ENCODE assay signal across 8 cellular contexts in genomic region chr18:13629841-13630747, GRCh38.
DNase-seq lines count a peak whose midpoint lies in the region; ATAC-seq, FAIRE-seq and TF ChIP-seq lines count a peak whose summit lies in the region.

No MANE protein-coding gene starts in this region.

- H3K27me3 ChIP-seq in WERI-Rb-1 (ENCODE audit: insufficient read depth, low read depth, severe bottlenecking), result no peaks in the 10 kb centered on the region
- no peaks in the 10 kb centered on the region for H3K27me3 ChIP-seq in H1 (replicated peaks in 1 of 4; ENCODE audit: control insufficient read depth in 3 of 4, extremely low read depth in 1 of 4, insufficient read depth in 3 of 4, low read length in 3 of 4)

- no peak overlapping the region for H3K14ac ChIP-seq in H1 (ENCODE audit: insufficient read length)

- 0 out of 2 replicates have a peak overlapping the region, but pooled peaks have one; percentile 15 for H3K18ac ChIP-seq in H1 (ENCODE audit: extremely low read depth, low read length)

- H2BK5ac ChIP-seq in H1 (ENCODE audit: low read depth, low read length), result no peak overlapping the region

- no peak overlapping the region for H3K23ac ChIP-seq in H1 (ENCODE audit: insufficient read length)

- H2BK12ac ChIP-seq in H1 (ENCODE audit: low read depth, low read length), result no peak overlapping the region

- H3K4ac ChIP-seq in H1 (replicated peaks; ENCODE audit: insufficient read length, low read depth, low read length), result no peak overlapping the region

- H3K4me3 ChIP-seq in WERI-Rb-1 (ENCODE audit: low read depth, low read length) (no peak overlapping the region), H1 (ENCODE audit: extremely low read depth in 1 of 4, insufficient read depth in 2 of 4, low read depth in 3 of 4, low read length in 4 of 4) (no peak overlapping the region)

- H2BK15ac ChIP-seq in H1 (ENCODE audit: low read length), result no peak overlapping the region

- no peak overlapping the region for H3K56ac ChIP-seq in H1 (replicated peaks; ENCODE audit: insufficient read length, low read depth, low read length)

- H3K79me1 ChIP-seq in H1 (ENCODE audit: low read depth, low read length), result no peaks in the 10 kb centered on the region

- H4K8ac ChIP-seq in H1 (ENCODE audit: extremely low read depth, insufficient read depth, low read length), result no peak overlapping the region

- H3K4me2 ChIP-seq in H1 (ENCODE audit: insufficient read depth in 1 of 2, low read depth in 2 of 2, low read length in 2 of 2), result peak overlapping the region in 1 of 2 experiments; percentile 17; a peak in 2 of 4 replicates

- ATAC-seq in HG02642 (IDR thresholded peaks at IDR 0.05; ENCODE audit: poor library complexity, unreplicated experiment), result peak; percentile 73

- no peaks in the 10 kb centered on the region for H3K23me2 ChIP-seq in H1 (ENCODE audit: low read depth, low read length)

- no peaks in the 10 kb centered on the region for H3K36me3 ChIP-seq in WERI-Rb-1
- H3K36me3 ChIP-seq in H1 (ENCODE audit: control insufficient read depth in 2 of 4, insufficient read depth in 4 of 4, low read length in 3 of 4), result no peaks in the 10 kb centered on the region

- H2AFZ ChIP-seq in H1 (ENCODE audit: low read length), result peak overlapping the region; percentile 93

- H3K9me3 ChIP-seq in WERI-Rb-1 (ENCODE audit: severe bottlenecking) (no peaks in the 10 kb centered on the region), H1 (ENCODE audit: insufficient read depth in 2 of 2, low read depth in 1 of 2, low read length in 1 of 2) (peaks cover 0 to 3% of the 10 kb centered on the region in 2 experiments; a peak in 1 of 4 replicates)

- WGBS in H1 (ENCODE audit: extremely low coverage in 1 of 2, insufficient coverage in 1 of 2, insufficient read length in 1 of 2, insufficient replicate concordance in 2 of 2, low coverage in 1 of 2, low lambda C conversion rate in 2 of 2, missing lambda C conversion rate in 1 of 2), 2 experiments, result 55% methylated on average over 8 of the region's 8 CpGs; no CpG with 5 or more reads in 1 of the 2 experiments

- peak; percentile 87 for FAIRE-seq in A204.1 (lab: Jason Lieb, UNC)
- FAIRE-seq in H1 (lab: Jason Lieb, UNC), result peak; percentile 95

- no peaks in the 10 kb centered on the region for H3K79me2 ChIP-seq in H1 (ENCODE audit: control insufficient read depth in 1 of 2, insufficient read depth in 2 of 2, low read length in 2 of 2)

- no peak overlapping the region for H2BK20ac ChIP-seq in H1 (ENCODE audit: low read length)

- peak; percentile 97 to 98 for TF ChIP-seq RAD21 in H1 (IDR thresholded peaks at IDR 0.05 in 1 of 2, conservative IDR thresholded peaks at IDR 0.05 in 1 of 2; ENCODE audit: low read depth in 2 of 2, low read length in 2 of 2)

- DNase-seq in GM04503 (ENCODE audit: low read depth) (peak; percentile 10), NCI-H1694 (lab: John Stamatoyannopoulos, UW) (peak; percentile 55), WERI-Rb-1 (peak; percentile 64), H1 (ENCODE audit: low read depth in 1 of 2, low spot score in 2 of 2) (no peak), medulla oblongata (ENCODE audit: extremely low spot score) (peak; percentile 95), substantia nigra (lab: John Stamatoyannopoulos, UW) (peak in 33 of 49 donors; percentile 13 to 84 (median 57))

- CTCF ChIA-PET in H1 (lab: Charles Lee; ENCODE audit: partially characterized antibody), result interaction anchor here (0.6 to 4.5 kb wide), 19 partner anchors 11 to 863 kb away, joined by 3 to 47 read pairs (median 4); no protein-coding TSS in a partner anchor

- TF ChIP-seq EP300 in H1 (IDR thresholded peaks at IDR 0.05; ENCODE audit: borderline replicate concordance in 1 of 2, low read depth in 2 of 2, low read length in 2 of 2), result no peak

- no peak for TF ChIP-seq POLR2A in H1 (IDR thresholded peaks at IDR 0.05; ENCODE audit: control extremely low read depth in 1 of 2, low read depth in 2 of 2, low read length in 2 of 2)

- H2AK5ac ChIP-seq in H1 (ENCODE audit: low read depth, low read length), result no peak overlapping the region

- no peaks in the 10 kb centered on the region for H4K20me1 ChIP-seq in H1 (replicated peaks in 1 of 2; ENCODE audit: control insufficient read depth in 1 of 2, insufficient read depth in 2 of 2, low read length in 2 of 2)

- H4K5ac ChIP-seq in H1 (ENCODE audit: insufficient read length, low read depth, low read length), result no peak overlapping the region

- H2BK120ac ChIP-seq in H1 (replicated peaks; ENCODE audit: low read depth, low read length), result no peak overlapping the region

- no peak overlapping the region for H3K9ac ChIP-seq in H1 (replicated peaks in 1 of 4; ENCODE audit: extremely low read depth in 1 of 4, low read depth in 3 of 4, low read length in 3 of 4)

- H4K91ac ChIP-seq in H1 (replicated peaks; ENCODE audit: insufficient read length, low read length), result no peak overlapping the region

- POLR2A ChIA-PET in H1 (lab: Charles Lee; ENCODE audit: partially characterized antibody), result no interaction called here

- peaks cover 0 to 5% (median 4%) of the 10 kb centered on the region in 4 experiments; a peak in 4 of 7 replicates for H3K4me1 ChIP-seq in H1 (replicated peaks in 1 of 4; ENCODE audit: control insufficient read depth in 3 of 4, insufficient read depth in 4 of 4, low read length in 3 of 4)

- H3K27ac ChIP-seq in WERI-Rb-1 (no peak overlapping the region), H1 (ENCODE audit: low read depth, low read length) (no peak overlapping the region; the same call in 1 of the 2 replicates), substantia nigra (ENCODE audit: low read depth, low read length, poor library complexity, severe bottlenecking) (peak overlapping the region; percentile 86)

- peak; percentile 67 for TF ChIP-seq CTCF in WERI-Rb-1 (IDR thresholded peaks at IDR 0.05; ENCODE audit: low read depth, low read length)
- TF ChIP-seq CTCF in H1 (IDR thresholded peaks at IDR 0.05; ENCODE audit: control extremely low read depth in 1 of 3, insufficient read depth in 1 of 3, low read depth in 1 of 3, low read length in 3 of 3), result peak in 2 of 3 experiments; percentile 87 to 97; a peak in 3 of 4 replicates

TF ChIP-seq in H1, 55 proteins besides CTCF, POLR2A, EP300 and RAD21:
- 0 out of 4 replicates have a peak, but pooled peaks have one; percentile 32 to 47 for TF ChIP-seq SIN3A (conservative IDR thresholded peaks at IDR 0.05 in 1 of 2, IDR thresholded peaks at IDR 0.05 in 1 of 2; ENCODE audit: low read depth in 1 of 2, low read length in 2 of 2)
- no peak for TF ChIP-seq SAP30 (IDR thresholded peaks at IDR 0.05; ENCODE audit: insufficient read depth, insufficient replicate concordance, low read length)
- TF ChIP-seq NANOG (IDR thresholded peaks at IDR 0.05; ENCODE audit: insufficient read depth, low read depth, low read length, poor library complexity, severe bottlenecking), result no peak
- no peak for TF ChIP-seq SRF (IDR thresholded peaks at IDR 0.05; ENCODE audit: low read depth, low read length)

Comparison
In these comparisons a context has a peak if more than half of its experiments do, and no peak if none do; other contexts are left out.
1. DNase-seq: peak in GM04503 (single experiment), NCI-H1694 (single experiment), WERI-Rb-1 (single experiment), medulla oblongata (single experiment) and substantia nigra (33 of 49); none in H1 (0 of 2).